18 cellular contexts compared by ENCODE assay signal in the genomic region with DNA sequence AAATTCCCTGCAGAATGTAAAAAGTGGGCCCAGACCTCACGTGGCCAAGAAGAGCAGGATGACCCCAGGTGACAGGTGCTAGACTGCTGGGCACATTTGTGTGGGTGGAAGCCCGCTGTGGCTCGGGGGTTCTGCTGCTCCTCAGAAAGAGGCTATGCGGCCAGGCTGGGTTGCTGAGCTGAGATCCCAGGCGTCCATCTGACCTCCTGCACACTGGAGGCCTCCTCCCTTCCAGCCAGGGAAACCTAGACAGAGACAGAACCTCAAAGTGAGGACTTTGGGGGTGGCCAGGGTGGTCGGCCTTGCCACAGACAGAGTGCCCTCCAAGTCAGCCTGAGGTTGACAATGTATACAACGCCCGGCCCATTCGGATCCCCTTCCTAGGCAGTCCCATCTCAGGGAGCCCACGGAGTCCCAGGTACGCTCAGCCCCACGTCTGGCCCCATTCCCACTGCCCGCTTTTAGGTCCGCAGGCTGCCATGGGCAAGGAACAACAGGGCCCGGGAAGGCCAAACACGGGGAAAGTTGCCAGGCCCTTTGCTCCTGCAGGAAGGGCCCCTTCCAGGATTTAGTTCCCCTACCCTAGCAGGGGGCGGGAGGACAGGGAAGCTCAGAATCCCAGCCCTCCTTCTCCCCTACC.
A peak's percentile ranks its signal among the peaks of the same experiment; 100 is the strongest.
DNase-seq lines count a peak whose midpoint lies in the region; ATAC-seq and TF ChIP-seq lines count a peak whose summit lies in the region.
"Had no signal": no experiment of that assay in that cellular context is flagged by ENCODE, and none has a peak within 500 bp of the region (broad histone marks: within the 10 kb centered on the region; RNA-seq: fewer than 3 reads in every experiment).

No MANE protein-coding gene starts in this region.

- no peaks in the 10 kb centered on the region for H3K9me3 Mint-ChIP-seq in neural crest cell
- H3K9me3 Mint-ChIP-seq: naive thymus-derived CD8-positive, alpha-beta T cell had no signal

- intact Hi-C loops in esophagus muscularis mucosa (cut with DNase I), result loop anchor here (10.0 kb wide), 1 partner anchor 94 kb away; no protein-coding TSS in a partner anchor
- intact Hi-C loops in transverse colon (cut with DNase I; ENCODE audit: low total_unique reads), result no loop called here
- intact Hi-C loops in body of pancreas (cut with DNase I), result no loop called here

- TF ChIP-seq EP300 in esophagus muscularis mucosa (IDR thresholded peaks at IDR 0.05) (no peak), transverse colon (IDR thresholded peaks at IDR 0.05; ENCODE audit: low read depth) (no peak)

- TF ChIP-seq POLR2A in esophagus muscularis mucosa (IDR thresholded peaks at IDR 0.05; ENCODE audit: low read depth) (no peak), transverse colon (IDR thresholded peaks at IDR 0.05) (no peak), body of pancreas (IDR thresholded peaks at IDR 0.05) (no peak)

- peaks cover 3% of the 10 kb centered on the region for H3K27me3 Mint-ChIP-seq in neural crest cell (ENCODE audit: low read depth)

- in situ Hi-C loops in transverse colon (cut with MboI; ENCODE audit: low pct_ligation_motif_present in 1 of 4, low pct_unique_long_range_greater_than_20kb in 1 of 4, low sequenced_read_pairs in 3 of 4), result no loop called here

- peak overlapping the region; percentile 83 for H3K27ac Mint-ChIP-seq in neural crest cell (ENCODE audit: unreplicated experiment)
- H3K27ac Mint-ChIP-seq: activated CD4-positive, alpha-beta T cell treated with anti-CD3 and anti-CD28 coated beads for 36 hours; naive thymus-derived CD8-positive, alpha-beta T cell had no signal

- H3K36me3 Mint-ChIP-seq in neural crest cell (ENCODE audit: low read depth), result no peaks in the 10 kb centered on the region
- H3K36me3 Mint-ChIP-seq: naive thymus-derived CD8-positive, alpha-beta T cell had no signal

- H3K9ac ChIP-seq in HUES64 (ENCODE audit: low read depth, low read length), result no peak overlapping the region
- H3K9ac ChIP-seq: KMS-11 had no signal

- 54% methylated on average over 17 of the region's 17 CpGs for WGBS in HUES64
- WGBS in esophagus muscularis mucosa, result 93% methylated on average over 9 of the region's 17 CpGs
- WGBS in transverse colon (ENCODE audit: low coverage in 1 of 2), 2 donors, result 85 to 87% methylated on average over 5 to 14 of the region's 17 CpGs
- 70 to 88% methylated on average over 9 to 16 of the region's 17 CpGs for WGBS in body of pancreas, 2 donors

- H3K4me1 ChIP-seq in HUES64 (ENCODE audit: insufficient read depth, low read length) (peaks cover 49% of the 10 kb centered on the region), esophagus muscularis mucosa (peaks cover 15 to 33% (median 33%) of the 10 kb centered on the region in 4 donors), transverse colon (peaks cover 0 to 23% (median 0%) of the 10 kb centered on the region in 4 donors), body of pancreas (no peaks in the 10 kb centered on the region)
- H3K4me1 ChIP-seq: left lung had no signal

- peaks cover 62% of the 10 kb centered on the region for H3K4me1 Mint-ChIP-seq in neural crest cell
- H3K4me1 Mint-ChIP-seq: activated CD4-positive, alpha-beta T cell treated with anti-CD3 and anti-CD28 coated beads for 36 hours had no signal

- H3K27ac ChIP-seq in HUES64 (ENCODE audit: low read depth, low read length), result peak overlapping the region; percentile 74
- H3K27ac ChIP-seq in esophagus muscularis mucosa (replicated peaks in 1 of 4), result peak overlapping the region; percentile 48 to 83 (median 54)
- H3K27ac ChIP-seq in transverse colon, result peak overlapping the region; percentile 22 to 58 (median 50)
- no peak overlapping the region for H3K27ac ChIP-seq in body of pancreas
- H3K27ac ChIP-seq: adrenal gland, KMS-11 had no signal

- H3K4me3 Mint-ChIP-seq in neural crest cell, result peak overlapping the region; percentile 62
- H3K4me3 Mint-ChIP-seq: activated CD4-positive, alpha-beta T cell treated with anti-CD3 and anti-CD28 coated beads for 36 hours; naive thymus-derived CD8-positive, alpha-beta T cell had no signal

- H3K9me3 ChIP-seq in HUES64 (ENCODE audit: insufficient read depth, low read depth, low read length) (no peaks in the 10 kb centered on the region), esophagus muscularis mucosa (no peaks in the 10 kb centered on the region), transverse colon (no peaks in the 10 kb centered on the region), body of pancreas (no peaks in the 10 kb centered on the region)
- H3K9me3 ChIP-seq: adrenal gland, left lung had no signal

- DNase-seq in esophagus muscularis mucosa (ENCODE audit: extremely low spot score), result no peak
- DNase-seq in neural crest cell (ENCODE audit: low read depth, low spot score), result no peak
- no peak for DNase-seq in transverse colon
- DNase-seq in ecto neural progenitor cell (ENCODE audit: low spot score), result no peak
- no peak for DNase-seq in NOMO-1 treated with dmso at 0.1 percent for 144 hours (lab: John Stamatoyannopoulos, UW; ENCODE audit: unreplicated experiment)
- no peak for DNase-seq in body of pancreas
- DNase-seq: activated CD4-positive, alpha-beta T cell treated with anti-CD3 and anti-CD28 coated beads for 36 hours; AML-193; naive thymus-derived CD8-positive, alpha-beta T cell; NCI-H1092; NCI-H526 treated with DMSO at 0.1 percent for 48 hours; PC-3; stimulated activated CD4-positive, alpha-beta T cell treated with anti-CD3 and anti-CD28 coated beads, Interleukin-1b, Interleukin-23, amount 100 ng/mL, for 48 hours had no signal

- H3K4me3 ChIP-seq in HUES64 (ENCODE audit: low read length) (no peak overlapping the region; the same call in 1 of the 2 replicates), esophagus muscularis mucosa (no peak overlapping the region), transverse colon (no peak overlapping the region), body of pancreas (no peak overlapping the region)
- H3K4me3 ChIP-seq: adrenal gland, left lung had no signal

- TF ChIP-seq CTCF in esophagus muscularis mucosa (IDR thresholded peaks at IDR 0.05) (no peak), neural crest cell (conservative IDR thresholded peaks at IDR 0.05) (no peak), transverse colon (IDR thresholded peaks at IDR 0.05) (no peak), body of pancreas (IDR thresholded peaks at IDR 0.05) (no peak)

- no peaks in the 10 kb centered on the region for H3K36me3 ChIP-seq in HUES64 (ENCODE audit: insufficient read depth, low read length)
- no peaks in the 10 kb centered on the region for H3K36me3 ChIP-seq in esophagus muscularis mucosa
- no peaks in the 10 kb centered on the region for H3K36me3 ChIP-seq in transverse colon
- no peaks in the 10 kb centered on the region for H3K36me3 ChIP-seq in body of pancreas (replicated peaks in 1 of 2; ENCODE audit: insufficient read depth in 1 of 2, low read depth in 2 of 2)
- H3K36me3 ChIP-seq: adrenal gland, left lung had no signal

- no peaks in the 10 kb centered on the region for H3K27me3 ChIP-seq in HUES64 (ENCODE audit: insufficient read depth, low read length)
- no peaks in the 10 kb centered on the region for H3K27me3 ChIP-seq in esophagus muscularis mucosa
- H3K27me3 ChIP-seq in transverse colon, result no peaks in the 10 kb centered on the region
- H3K27me3 ChIP-seq in body of pancreas, result no peaks in the 10 kb centered on the region
- H3K27me3 ChIP-seq: adrenal gland, left lung had no signal

- ATAC-seq in GM18867 (IDR thresholded peaks at IDR 0.05; ENCODE audit: unreplicated experiment) (no peak), body of pancreas (no peak)
- ATAC-seq: activated CD4-positive, alpha-beta T cell treated with anti-CD3 and anti-CD28 coated beads for 36 hours; naive thymus-derived CD8-positive, alpha-beta T cell; PC-3 had no signal

Comparison
In these comparisons a context has a peak if more than half of its experiments do, and no peak if none do; other contexts are left out.
1. H3K27ac ChIP-seq: peak in HUES64 (single experiment), esophagus muscularis mucosa (4 of 4) and transverse colon (4 of 4); none in body of pancreas (0 of 4).